In the genomic region with DNA sequence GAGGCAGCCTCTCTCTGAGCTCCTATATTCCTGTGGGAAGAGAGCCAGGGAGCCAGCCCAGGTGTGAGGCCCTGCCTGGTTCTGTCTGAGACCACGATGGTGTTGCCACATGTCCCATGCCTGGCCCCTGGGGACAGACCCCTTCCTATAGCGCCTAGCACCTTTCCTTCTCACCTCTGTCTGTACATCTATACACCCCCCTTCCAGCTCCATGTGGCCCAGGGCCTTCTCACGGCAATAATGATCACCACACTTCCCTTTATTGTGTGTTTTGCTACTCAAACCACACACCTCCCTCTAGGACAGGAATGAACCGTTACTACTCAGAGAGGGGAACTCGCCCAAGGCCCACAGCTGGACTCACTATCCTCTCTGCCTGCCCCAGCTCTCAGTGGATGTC, we compare ENCODE assay signal across 11 cellular contexts. TPM values are rescaled to one million over a fixed set of nuclear protein-coding genes. Genes with fewer than 3 reads are reported as not detected.
DNase-seq lines count a peak whose midpoint lies in the region; ATAC-seq and TF ChIP-seq lines count a peak whose summit lies in the region.
"Had no signal": no experiment of that assay in that cellular context is flagged by ENCODE, and none has a peak within 500 bp of the region (broad histone marks: within the 10 kb centered on the region; RNA-seq: fewer than 3 reads in every experiment).

No MANE protein-coding gene starts in this region.

- H3K27ac ChIP-seq in breast epithelium (peak overlapping the region; percentile 88 to 90), substantia nigra (ENCODE audit: low read depth, low read length, poor library complexity, severe bottlenecking) (peak overlapping the region; percentile 49)
- H3K27ac ChIP-seq: RWPE1 had no signal

- H3K27me3 Mint-ChIP-seq in MCF 10A (ENCODE audit: insufficient read depth, unreplicated experiment): no peaks in the 10 kb centered on the region
- H3K27me3 Mint-ChIP-seq in T-helper 2 cell treated with Interferon-gamma antibody and Interleukin-4, amounts not matched to agents 5 μg/mL and 100 μg/mL, for 36 hours (ENCODE audit: low read depth): no peaks in the 10 kb centered on the region

- no peak overlapping the region for H3K4me3 ChIP-seq in breast epithelium

- BruUV-seq in MCF 10A (replicated peaks; lab: Mats Ljungman, UMichigan): no TSS peak

- no peak overlapping the region for H3K4me3 Mint-ChIP-seq in MCF 10A (ENCODE audit: unreplicated experiment)
- peak overlapping the region; percentile 65 for H3K4me3 Mint-ChIP-seq in T-helper 2 cell treated with Interferon-gamma antibody and Interleukin-4, amounts not matched to agents 5 μg/mL and 100 μg/mL, for 36 hours

- DNase-seq in breast epithelium (ENCODE audit: low spot score in 2 of 2): no peak
- DNase-seq in MCF 10A (ENCODE audit: unreplicated experiment): no peak
- no peak for DNase-seq in T-helper 2 cell treated with Interferon-gamma antibody and Interleukin-4, amounts not matched to agents 5 μg/mL and 100 μg/mL, for 36 hours (ENCODE audit: low spot score)
- DNase-seq in substantia nigra (lab: John Stamatoyannopoulos, UW): no peak
- DNase-seq in effector CD8-positive, alpha-beta T cell (lab: John Stamatoyannopoulos, UW): no peak
- no peak for DNase-seq in cerebellar cortex (ENCODE audit: low spot score)
- DNase-seq: glutamatergic neuron, MM.1S had no signal

- CTCF ChIA-PET in MCF 10A (lab: Yijun Ruan, JAX): interaction anchor here (0.7 to 1.7 kb wide), 5 partner anchors 21 to 594 kb away, joined by 3 to 5 read pairs (median 3); no protein-coding TSS in a partner anchor

- ATAC-seq in HG02884 (IDR thresholded peaks at IDR 0.05; ENCODE audit: unreplicated experiment) (peak; percentile 59), GM21526 (IDR thresholded peaks at IDR 0.05; ENCODE audit: low FRiP score, unreplicated experiment) (no peak)

- H3K9me3 ChIP-seq in breast epithelium: no peaks in the 10 kb centered on the region

- no peak overlapping the region for H3K27ac Mint-ChIP-seq in MCF 10A (ENCODE audit: low read depth, unreplicated experiment)
- H3K27ac Mint-ChIP-seq in T-helper 2 cell treated with Interferon-gamma antibody and Interleukin-4, amounts not matched to agents 5 μg/mL and 100 μg/mL, for 36 hours: peak overlapping the region; percentile 92

- peaks cover 12 to 39% of the 10 kb centered on the region in 2 donors for H3K4me1 ChIP-seq in breast epithelium

- peaks cover 5% of the 10 kb centered on the region for H3K36me3 Mint-ChIP-seq in MCF 10A (ENCODE audit: insufficient read depth, unreplicated experiment)
- H3K36me3 Mint-ChIP-seq in T-helper 2 cell treated with Interferon-gamma antibody and Interleukin-4, amounts not matched to agents 5 μg/mL and 100 μg/mL, for 36 hours (ENCODE audit: low read depth): peaks cover 64% of the 10 kb centered on the region

- TF ChIP-seq CTCF in breast epithelium (IDR thresholded peaks at IDR 0.05) (no peak), MCF 10A (IDR thresholded peaks at IDR 0.05; ENCODE audit: unreplicated experiment) (no peak)

- no peak for TF ChIP-seq POLR2A in breast epithelium (IDR thresholded peaks at IDR 0.05)

- POLR2A ChIA-PET in MCF 10A (lab: Yijun Ruan, JAX): interaction anchor here (1.1 kb wide), 1 partner anchor 11 kb away, joined by 3 read pairs; no protein-coding TSS in a partner anchor

- peaks cover 21% of the 10 kb centered on the region for H3K4me1 Mint-ChIP-seq in MCF 10A (ENCODE audit: insufficient read depth, unreplicated experiment)
- H3K4me1 Mint-ChIP-seq in T-helper 2 cell treated with Interferon-gamma antibody and Interleukin-4, amounts not matched to agents 5 μg/mL and 100 μg/mL, for 36 hours (ENCODE audit: low read depth): peaks cover 58% of the 10 kb centered on the region

- H3K36me3 ChIP-seq in breast epithelium: no peaks in the 10 kb centered on the region

- no peaks in the 10 kb centered on the region for H3K9me3 Mint-ChIP-seq in MCF 10A (ENCODE audit: unreplicated experiment)
- peaks cover 9% of the 10 kb centered on the region for H3K9me3 Mint-ChIP-seq in T-helper 2 cell treated with Interferon-gamma antibody and Interleukin-4, amounts not matched to agents 5 μg/mL and 100 μg/mL, for 36 hours

- intact Hi-C loops in breast epithelium (cut with DNase I; ENCODE audit: low total_unique reads): no loop called here
- intact Hi-C loops in MCF 10A (cut with micrococcal nuclease): no loop called here

- no peaks in the 10 kb centered on the region for H3K27me3 ChIP-seq in breast epithelium

RNA-seq across cellular contexts. Expression of gene CD82, which starts 12.8 kb away (rescaled TPM):
- 10 to 100 TPM; 12.0 to 40.4 (median 38.0) TPM for total RNA-seq in breast epithelium
- 50.9 and 114 TPM in 2 replicates for total RNA-seq in MCF 10A (2022)
